6 cellular contexts compared by ENCODE assay signal in the genomic region with DNA sequence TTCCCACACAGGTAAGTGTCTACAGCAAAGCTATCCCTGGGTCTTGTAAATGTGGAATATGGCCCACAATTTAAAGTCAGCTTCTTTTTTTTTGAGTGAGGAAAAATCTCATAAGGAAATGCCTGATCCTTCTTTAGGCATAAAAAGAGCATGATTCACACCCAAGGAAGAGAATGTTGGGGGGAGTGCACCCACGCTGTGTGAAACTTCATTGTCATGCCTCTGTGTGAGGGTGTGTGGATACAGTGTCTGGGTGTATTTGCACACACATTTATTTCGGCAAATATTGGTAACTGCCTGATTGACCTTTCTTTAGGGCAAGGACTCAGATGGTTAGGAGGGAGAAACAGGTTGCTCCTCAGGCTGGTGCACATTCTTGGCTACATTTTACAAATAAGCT.
"Had no signal": no experiment of that assay in that cellular context is flagged by ENCODE, and none has a peak within 500 bp of the region (broad histone marks: within the 10 kb centered on the region; RNA-seq: fewer than 3 reads in every experiment).

No MANE protein-coding gene starts in this region.

- H3K4me1 Mint-ChIP-seq: IgD-negative memory B cell had no signal

- DNase-seq: IMR-90, KBM-7, KG1 had no signal

- H3K36me3 Mint-ChIP-seq: IgD-negative memory B cell had no signal

- FAIRE-seq: HepG2, K562 had no signal

- H3K4me3 Mint-ChIP-seq: IgD-negative memory B cell had no signal

- H3K27ac Mint-ChIP-seq: IgD-negative memory B cell had no signal

- ATAC-seq: K562 had no signal
